8 cellular contexts compared by ENCODE assay signal in the genomic region with DNA sequence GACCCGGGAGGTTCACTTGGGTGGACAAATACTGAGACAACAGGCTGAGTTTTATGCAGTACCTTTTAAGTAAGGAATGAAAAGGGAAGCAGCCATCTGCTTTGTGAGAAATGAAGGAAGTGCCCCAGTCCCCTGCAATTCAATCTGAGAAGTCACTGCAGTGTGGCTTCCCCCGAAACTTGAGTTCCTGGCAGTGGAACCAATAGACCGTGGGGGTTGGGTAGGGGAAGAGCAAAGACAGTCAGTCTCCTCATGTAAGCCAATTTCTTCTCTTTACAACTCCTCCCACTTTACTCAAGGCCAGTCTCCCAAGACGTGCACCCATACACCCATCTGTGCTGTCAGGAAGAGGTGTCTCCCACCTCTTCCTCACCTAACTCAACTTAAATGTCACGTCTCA.
DNase-seq lines count a peak whose midpoint lies in the region; ATAC-seq and TF ChIP-seq lines count a peak whose summit lies in the region.

No MANE protein-coding gene starts in this region.

- H3K36me3 ChIP-seq in DOHH2 (ENCODE audit: control insufficient read depth, low read length) (no peaks in the 10 kb centered on the region), colonic mucosa (no peaks in the 10 kb centered on the region), WERI-Rb-1 (no peaks in the 10 kb centered on the region)

- no peaks in the 10 kb centered on the region for H3F3A ChIP-seq in DOHH2 (ENCODE audit: control insufficient read depth, insufficient read depth)

- H3K27me3 ChIP-seq in DOHH2 (ENCODE audit: control insufficient read depth, low read length), result peaks cover 13% of the 10 kb centered on the region
- H3K27me3 ChIP-seq in colonic mucosa, result no peaks in the 10 kb centered on the region
- no peaks in the 10 kb centered on the region for H3K27me3 ChIP-seq in WERI-Rb-1 (ENCODE audit: insufficient read depth, low read depth, severe bottlenecking)

- no peaks in the 10 kb centered on the region for H3K79me2 ChIP-seq in DOHH2 (ENCODE audit: control insufficient read depth, low read length)

- intact Hi-C loops in colonic mucosa (cut with DNase I), result no loop called here

- peak overlapping the region; percentile 30 for H3K4me2 ChIP-seq in DOHH2 (ENCODE audit: low read length)

- peaks cover 4% of the 10 kb centered on the region for H3K4me1 Mint-ChIP-seq in T-helper 2 cell treated with Interferon-gamma antibody and Interleukin-4, amounts not matched to agents 5 μg/mL and 100 μg/mL, for 36 hours (ENCODE audit: low read depth)

- H3K36me3 Mint-ChIP-seq in T-helper 2 cell treated with Interferon-gamma antibody and Interleukin-4, amounts not matched to agents 5 μg/mL and 100 μg/mL, for 36 hours (ENCODE audit: low read depth), result no peaks in the 10 kb centered on the region

- no peak overlapping the region for H3K4me3 Mint-ChIP-seq in T-helper 2 cell treated with Interferon-gamma antibody and Interleukin-4, amounts not matched to agents 5 μg/mL and 100 μg/mL, for 36 hours

- no peak overlapping the region for H3K27ac ChIP-seq in DOHH2 (ENCODE audit: low read depth, low read length)
- H3K27ac ChIP-seq in colonic mucosa, result no peak overlapping the region
- H3K27ac ChIP-seq in WERI-Rb-1, result no peak overlapping the region

- no peaks in the 10 kb centered on the region for H4K20me1 ChIP-seq in DOHH2 (ENCODE audit: control insufficient read depth, insufficient read depth, low read depth, low read length)

- H3K4me1 ChIP-seq in DOHH2 (ENCODE audit: control insufficient read depth, low read length), result peaks cover 9% of the 10 kb centered on the region
- no peaks in the 10 kb centered on the region for H3K4me1 ChIP-seq in colonic mucosa

- H3K27ac Mint-ChIP-seq in T-helper 2 cell treated with Interferon-gamma antibody and Interleukin-4, amounts not matched to agents 5 μg/mL and 100 μg/mL, for 36 hours, result no peak overlapping the region

- no peak overlapping the region for H3K4me3 ChIP-seq in DOHH2 (ENCODE audit: low read length)
- H3K4me3 ChIP-seq in colonic mucosa, result no peak overlapping the region
- no peak overlapping the region for H3K4me3 ChIP-seq in WERI-Rb-1 (ENCODE audit: low read depth, low read length)

- TF ChIP-seq CTCF in DOHH2 (IDR thresholded peaks at IDR 0.05; ENCODE audit: low read depth, low read length, poor library complexity, severe bottlenecking) (no peak), colonic mucosa (IDR thresholded peaks at IDR 0.05) (no peak), WERI-Rb-1 (IDR thresholded peaks at IDR 0.05; ENCODE audit: low read depth, low read length) (no peak)

- no peaks in the 10 kb centered on the region for H3K9me2 ChIP-seq in DOHH2 (replicated peaks; ENCODE audit: control insufficient read depth, low read length)

- DNase-seq in colonic mucosa (peak; percentile 34), retina (no peak), NCI-H345 treated with DMSO at 0.1 percent for 48 hours (lab: John Stamatoyannopoulos, UW; ENCODE audit: unreplicated experiment) (no peak), WERI-Rb-1 (no peak)
- no peak for DNase-seq in T-helper 2 cell treated with Interferon-gamma antibody and Interleukin-4, amounts not matched to agents 5 μg/mL and 100 μg/mL, for 36 hours (ENCODE audit: low spot score)

- no peak overlapping the region for H3K9ac ChIP-seq in colonic mucosa (ENCODE audit: low read depth in 2 of 2, low read length in 2 of 2)

- peak; percentile 81 for ATAC-seq in GM19463 (IDR thresholded peaks at IDR 0.05; ENCODE audit: unreplicated experiment)
- ATAC-seq in HG03439 (IDR thresholded peaks at IDR 0.05; ENCODE audit: unreplicated experiment), result peak; percentile 64

- no peaks in the 10 kb centered on the region for H3K9me3 Mint-ChIP-seq in T-helper 2 cell treated with Interferon-gamma antibody and Interleukin-4, amounts not matched to agents 5 μg/mL and 100 μg/mL, for 36 hours

- no peaks in the 10 kb centered on the region for H3K9me3 ChIP-seq in DOHH2 (ENCODE audit: control insufficient read depth, insufficient read depth, low read length)
- no peaks in the 10 kb centered on the region for H3K9me3 ChIP-seq in colonic mucosa
- H3K9me3 ChIP-seq in WERI-Rb-1 (ENCODE audit: severe bottlenecking), result no peaks in the 10 kb centered on the region

- no peaks in the 10 kb centered on the region for H3K27me3 Mint-ChIP-seq in T-helper 2 cell treated with Interferon-gamma antibody and Interleukin-4, amounts not matched to agents 5 μg/mL and 100 μg/mL, for 36 hours (ENCODE audit: low read depth)
